9 cellular contexts compared by ENCODE assay signal in the genomic region with DNA sequence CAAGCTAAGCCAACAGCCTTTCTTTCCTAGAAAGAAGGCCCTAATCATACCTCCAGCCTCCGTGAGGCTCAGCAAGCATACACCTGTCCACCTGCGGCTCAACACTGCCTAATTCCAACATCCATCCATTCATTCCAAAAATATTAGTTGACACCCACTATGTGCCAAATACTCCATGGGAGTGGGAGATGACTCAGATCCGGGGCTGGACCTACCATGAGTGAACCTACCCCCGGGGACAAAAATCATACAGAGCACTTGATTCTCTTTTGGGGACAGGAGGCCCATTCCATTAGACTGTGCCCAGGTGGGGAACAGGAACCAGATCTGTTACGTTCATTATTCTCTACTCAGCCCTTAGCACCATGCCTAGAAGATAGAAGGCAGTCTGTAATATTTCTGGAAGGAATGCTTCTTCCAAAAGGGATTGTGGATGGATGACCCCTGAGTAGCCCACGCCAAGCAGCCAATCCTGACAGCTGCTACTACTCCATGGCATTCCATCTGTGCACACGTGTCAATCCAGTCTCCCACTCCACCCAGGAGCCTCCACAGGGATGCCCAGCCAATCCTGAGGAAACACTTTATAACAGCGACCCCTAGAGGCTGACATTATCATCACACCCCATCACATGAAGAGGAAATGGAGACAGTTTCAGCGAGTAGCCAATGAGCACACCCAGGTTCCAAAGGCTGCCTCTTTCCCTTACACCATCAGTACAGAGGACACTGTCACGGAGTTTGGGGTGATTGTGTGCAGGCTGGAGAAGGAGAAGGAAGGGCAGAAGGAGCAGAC.
DNase-seq lines count a peak whose midpoint lies in the region; ATAC-seq, FAIRE-seq and TF ChIP-seq lines count a peak whose summit lies in the region.
"Had no signal": no experiment of that assay in that cellular context is flagged by ENCODE, and none has a peak within 500 bp of the region (broad histone marks: within the 10 kb centered on the region; RNA-seq: fewer than 3 reads in every experiment).

No MANE protein-coding gene starts in this region.

- H3K4me1 ChIP-seq in GM12878 (ENCODE audit: control insufficient read depth, insufficient read depth, low read length): no peaks in the 10 kb centered on the region
- peaks cover 17% of the 10 kb centered on the region for H3K4me1 ChIP-seq in neural progenitor cell

- SMC1A ChIA-PET in GM12878 (lab: Charles Lee; ENCODE audit: uncharacterized antibody, unreplicated experiment): no interaction called here

- RAD21 ChIA-PET in GM12878 (lab: Charles Lee; ENCODE audit: unreplicated experiment): no interaction called here

- TF ChIP-seq RAD21 in GM12878 (IDR thresholded peaks at IDR 0.05; ENCODE audit: insufficient read depth, low read depth, low read length): peak; percentile 36

- H4K20me1 ChIP-seq in GM12878 (ENCODE audit: control insufficient read depth, insufficient read depth): no peaks in the 10 kb centered on the region
- H4K20me1 ChIP-seq in neural progenitor cell (ENCODE audit: low read depth): no peaks in the 10 kb centered on the region

- H3K27me3 Mint-ChIP-seq in neural progenitor cell (ENCODE audit: insufficient read depth, low read depth): no peaks in the 10 kb centered on the region

- H3K9me3 ChIP-seq in GM12878 (replicated peaks; ENCODE audit: control insufficient read depth, insufficient read depth, low read length): no peaks in the 10 kb centered on the region
- no peaks in the 10 kb centered on the region for H3K9me3 ChIP-seq in neural progenitor cell (ENCODE audit: low read depth)

- peaks cover 9% of the 10 kb centered on the region for H3F3A ChIP-seq in neural progenitor cell (ENCODE audit: low read depth)

- no peak for FAIRE-seq in GM12878 (lab: Jason Lieb, UNC)

- TF ChIP-seq CTCF in GM12878 (IDR thresholded peaks at IDR 0.05 in 2 of 3, conservative IDR thresholded peaks at IDR 0.05 in 1 of 3; ENCODE audit: control insufficient read depth in 2 of 3, extremely low read depth in 1 of 3, insufficient read depth in 1 of 3, low read depth in 3 of 3, low read length in 3 of 3) (peak; percentile 45 to 62 (median 60); a peak in 5 of 6 replicates), neural progenitor cell (IDR thresholded peaks at IDR 0.05) (peak; percentile 89), omental fat pad (IDR thresholded peaks at IDR 0.05) (no peak)

- H3K4me2 ChIP-seq in GM12878 (ENCODE audit: control insufficient read depth, insufficient read depth) (no peak overlapping the region), neural progenitor cell (no peak overlapping the region)

- H2AFZ ChIP-seq in GM12878 (ENCODE audit: control insufficient read depth, low read depth, low read length): no peak overlapping the region
- H2AFZ ChIP-seq in neural progenitor cell (replicated peaks): peak overlapping the region; percentile 55

- no peaks in the 10 kb centered on the region for H3K9me3 Mint-ChIP-seq in neural progenitor cell
- H3K9me3 Mint-ChIP-seq: dendritic cell treated with granulocyte-macrophage colony-stimulating factor and Interleukin-4, amounts not matched to agents 40 ng/mL and 50 ng/mL, for 4 days had no signal

- 39% methylated on average over 10 of the region's 10 CpGs for WGBS in GM12878 (ENCODE audit: insufficient coverage, insufficient replicate concordance, low lambda C conversion rate, missing lambda C conversion rate)

- intact Hi-C loops in GM12878 (cut with micrococcal nuclease; ENCODE audit: unreplicated experiment): no loop called here

- TF ChIP-seq POLR2A in GM12878 (IDR thresholded peaks at IDR 0.05; ENCODE audit: low read depth, low read length): no peak

- H3K27ac Mint-ChIP-seq in neural progenitor cell: no peak overlapping the region
- H3K27ac Mint-ChIP-seq: dendritic cell treated with granulocyte-macrophage colony-stimulating factor and Interleukin-4, amounts not matched to agents 40 ng/mL and 50 ng/mL, for 4 days had no signal

- ATAC-seq in GM12878 (peak; percentile 69), GM18502 (IDR thresholded peaks at IDR 0.05; ENCODE audit: poor library complexity, unreplicated experiment) (no peak), omental fat pad (ENCODE audit: low FRiP score) (no peak)

- in situ Hi-C loops in GM12878 (cut with MboI): no loop called here

- CTCF ChIA-PET in GM12878 (lab: Yijun Ruan, JAX): interaction anchor here (0.6 kb wide), 1 partner anchor 102 kb away, joined by 4 read pairs; no protein-coding TSS in a partner anchor

- H3K4me3 Mint-ChIP-seq in neural progenitor cell: no peak overlapping the region
- H3K4me3 Mint-ChIP-seq: dendritic cell treated with granulocyte-macrophage colony-stimulating factor and Interleukin-4, amounts not matched to agents 40 ng/mL and 50 ng/mL, for 4 days had no signal

- no peak overlapping the region for H3K27ac ChIP-seq in GM12878 (ENCODE audit: control insufficient read depth, insufficient read depth)
- no peak overlapping the region for H3K27ac ChIP-seq in neural progenitor cell

- peak; percentile 7 for DNase-seq in stimulated activated CD4-positive, alpha-beta T cell treated with anti-CD3 and anti-CD28 coated beads, Interleukin-1b, Interleukin-23, amount 100 ng/mL, for 48 hours
- DNase-seq in stimulated activated CD4-positive, alpha-beta T cell treated with anti-CD3 and anti-CD28 coated beads, Interleukin-4, amount 100 ng/mL, for 1 hour: no peak
- DNase-seq in NCI-H1105 treated with DMSO at 0.1 percent for 48 hours (lab: John Stamatoyannopoulos, UW): peak; percentile 6
- no peak for DNase-seq in GM12878 (ENCODE audit: low read depth, low spot score)
- peak; percentile 78 for DNase-seq in neural progenitor cell (ENCODE audit: low spot score)
- DNase-seq in omental fat pad (ENCODE audit: low spot score): no peak
- DNase-seq in activated gamma-delta T cell (lab: John Stamatoyannopoulos, UW): no peak

- no TSS peak for BruUV-seq in GM12878 (replicated peaks; lab: Mats Ljungman, UMichigan)

- POLR2A ChIA-PET in GM12878 (lab: Charles Lee): no interaction called here

- TF ChIP-seq EP300 in GM12878 (IDR thresholded peaks at IDR 0.05; ENCODE audit: borderline replicate concordance in 1 of 2, control insufficient read depth in 1 of 2, low read depth in 2 of 2, low read length in 2 of 2): no peak

- H3K27me3 ChIP-seq in GM12878 (replicated peaks in 1 of 2; ENCODE audit: control insufficient read depth in 2 of 2, insufficient read depth in 2 of 2, low read length in 1 of 2) (no peaks in the 10 kb centered on the region; a peak in 2 of 4 replicates), neural progenitor cell (no peaks in the 10 kb centered on the region)

- H3K9ac ChIP-seq in GM12878 (ENCODE audit: control insufficient read depth, insufficient read depth, low read length) (no peak overlapping the region), neural progenitor cell (no peak overlapping the region)

- H3K36me3 ChIP-seq in GM12878 (ENCODE audit: control insufficient read depth in 2 of 2, insufficient read depth in 2 of 2, low read length in 1 of 2) (no peaks in the 10 kb centered on the region), neural progenitor cell (no peaks in the 10 kb centered on the region)

- no peaks in the 10 kb centered on the region for H3K79me2 ChIP-seq in GM12878 (ENCODE audit: control insufficient read depth, insufficient read depth, low read length)
- no peaks in the 10 kb centered on the region for H3K79me2 ChIP-seq in neural progenitor cell (ENCODE audit: low read depth)

- H3K36me3 Mint-ChIP-seq in neural progenitor cell: no peaks in the 10 kb centered on the region

- H3K4me3 ChIP-seq in GM12878 (no peak overlapping the region), neural progenitor cell (no peak overlapping the region)

- peaks cover 20% of the 10 kb centered on the region for H3K4me1 Mint-ChIP-seq in neural progenitor cell

TF ChIP-seq in GM12878, 131 proteins besides CTCF, POLR2A, EP300 and RAD21:
- TF ChIP-seq MYC (IDR thresholded peaks at IDR 0.05; ENCODE audit: insufficient read depth, insufficient read length, insufficient replicate concordance, low read length, severe bottlenecking): no peak
- no peak for TF ChIP-seq CHD4 (IDR thresholded peaks at IDR 0.05)
- TF ChIP-seq SMC3 (IDR thresholded peaks at IDR 0.05; ENCODE audit: borderline replicate concordance, low read length): peak; percentile 22; the same call in 1 of the 2 replicates

Comparison
In these comparisons a context has a peak if more than half of its experiments do, and no peak if none do; other contexts are left out.
1. DNase-seq: peak in stimulated activated CD4-positive, alpha-beta T cell treated with anti-CD3 and anti-CD28 coated beads, Interleukin-1b, Interleukin-23, amount 100 ng/mL, for 48 hours (single experiment), NCI-H1105 treated with DMSO at 0.1 percent for 48 hours (single experiment) and neural progenitor cell (single experiment); none in stimulated activated CD4-positive, alpha-beta T cell treated with anti-CD3 and anti-CD28 coated beads, Interleukin-4, amount 100 ng/mL, for 1 hour (single experiment), GM12878 (single experiment), omental fat pad (single experiment) and activated gamma-delta T cell (single experiment).
2. CTCF ChIP-seq: peak in GM12878 (3 of 3) and neural progenitor cell (single experiment); none in omental fat pad (0 of 3).